Comparison of ENCODE assay signal across 30 cellular contexts in the genomic region with DNA sequence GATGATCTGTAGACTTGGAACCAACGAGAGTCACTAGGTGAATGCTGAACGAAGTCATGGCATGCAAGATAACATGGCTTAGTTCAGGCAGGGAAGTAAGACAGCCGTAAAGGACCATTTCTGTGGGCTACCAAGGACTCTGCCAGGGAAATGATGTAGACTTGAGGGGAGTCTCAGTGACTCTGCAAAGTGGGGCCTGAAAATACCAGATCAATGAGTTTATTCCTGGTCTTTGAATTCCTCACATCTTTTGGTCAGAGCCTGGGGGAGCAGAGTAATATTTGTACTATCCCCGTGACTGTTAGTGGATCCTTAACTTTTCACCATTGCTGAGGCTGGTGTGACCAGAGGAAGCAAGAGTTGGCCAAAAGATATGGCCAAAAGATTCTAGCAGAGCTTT.
"Had no signal": no experiment of that assay in that cellular context is flagged by ENCODE, and none has a peak within 500 bp of the region (broad histone marks: within the 10 kb centered on the region; RNA-seq: fewer than 3 reads in every experiment).

No MANE protein-coding gene starts in this region.

- ATAC-seq: activated CD4-positive, alpha-beta T cell treated with anti-CD3 and anti-CD28 coated beads for 36 hours; activated CD8-positive, alpha-beta memory T cell treated with anti-CD3 and anti-CD28 coated beads, Interleukin-2, amount 10 ng/mL, durations not matched to agents 7 days and 5 days; activated CD8-positive, alpha-beta T cell treated with anti-CD3 and anti-CD28 coated beads, Interleukin-2, amount 10 ng/mL, durations not matched to agents 7 days and 5 days; activated naive CD4-positive, alpha-beta T cell treated with anti-CD3 and anti-CD28 coated beads, Interleukin-2, amount 50 U/mL, for 72 hours; gastroesophageal sphincter; heart right ventricle; T-helper 17 cell had no signal

- H3K27me3 ChIP-seq: breast epithelium, cardiac muscle cell, colonic mucosa, esophagus squamous epithelium, gastroesophageal sphincter, heart right ventricle had no signal

- H3K27ac ChIP-seq: breast epithelium, cardiac muscle cell, colonic mucosa, epithelial cell of prostate, esophagus squamous epithelium, gastroesophageal sphincter, heart right ventricle had no signal

- H3K4me3 ChIP-seq: breast epithelium, cardiac muscle cell, colonic mucosa, esophagus squamous epithelium, gastroesophageal sphincter, heart right ventricle had no signal

- DNase-seq: activated CD4-positive, alpha-beta memory T cell treated with anti-CD3 and anti-CD28 coated beads for 36 hours; activated CD4-positive, alpha-beta T cell treated with anti-CD3 and anti-CD28 coated beads for 36 hours; activated CD4-positive, alpha-beta T cell treated with anti-CD3 and anti-CD28 coated beads, Interleukin-2, amount 10 ng/mL, durations not matched to agents 24 days and 14 days; activated CD4-positive, CD25-positive, alpha-beta regulatory T cell; activated CD4-positive, CD25-positive, alpha-beta regulatory T cell treated with anti-CD3 and anti-CD28 coated beads, Interleukin-2, amount 50 U/mL, for 72 hours; activated CD8-positive, alpha-beta memory T cell treated with anti-CD3 and anti-CD28 coated beads, Interleukin-2, amount 10 ng/mL, durations not matched to agents 7 days and 5 days; activated CD8-positive, alpha-beta memory T cell treated with anti-CD3 and anti-CD28 coated beads, Interleukin-2, amount 50 U/mL, for 4 hours; activated CD8-positive, alpha-beta T cell treated with anti-CD3 and anti-CD28 coated beads, Interleukin-2, amount 10 ng/mL, durations not matched to agents 7 days and 5 days; activated gamma-delta T cell; activated naive CD4-positive, alpha-beta T cell; activated naive CD4-positive, alpha-beta T cell treated with anti-CD3 and anti-CD28 coated beads, Interleukin-2, amount 10 ng/mL, durations not matched to agents 7 days and 5 days; activated naive CD8-positive, alpha-beta T cell treated with anti-CD3 and anti-CD28 coated beads, Interleukin-2, amount 10 ng/mL, durations not matched to agents 7 days and 5 days; activated T-cell treated with anti-CD3 and anti-CD28 coated beads, Interleukin-2, amount 50 U/mL, for 1 hour; activated T-cell treated with anti-CD3 and anti-CD28 coated beads, Interleukin-2, amount 50 U/mL, for 48 hours; anterior cingulate cortex; central memory CD4-positive, alpha-beta T cell; cerebellar nuclear complex; colonic mucosa; effector CD8-positive, alpha-beta T cell; esophagus squamous epithelium; foreskin melanocyte; heart right ventricle; T-helper 1 cell; T-helper 17 cell; T1000 had no signal

- H3K9me3 ChIP-seq: breast epithelium, colonic mucosa, esophagus squamous epithelium, gastroesophageal sphincter had no signal

- H3K4me1 ChIP-seq: breast epithelium, colonic mucosa, esophagus squamous epithelium, gastroesophageal sphincter, heart right ventricle had no signal

- H3K36me3 ChIP-seq: breast epithelium, cardiac muscle cell, colonic mucosa, esophagus squamous epithelium, gastroesophageal sphincter, heart right ventricle had no signal
